24 cellular contexts compared by ENCODE assay signal in genomic region chr3:124097362-124098120, GRCh38.
DNase-seq lines count a peak whose midpoint lies in the region; ATAC-seq, FAIRE-seq and TF ChIP-seq lines count a peak whose summit lies in the region.
"Had no signal": no experiment of that assay in that cellular context is flagged by ENCODE, and none has a peak within 500 bp of the region (broad histone marks: within the 10 kb centered on the region; RNA-seq: fewer than 3 reads in every experiment).

No MANE protein-coding gene starts in this region.

- FAIRE-seq in bronchial epithelial cell (lab: Jason Lieb, UNC) (no peak), urothelium cell line (lab: Jason Lieb, UNC) (peak; percentile 55)
- FAIRE-seq: GM18507 had no signal

- H3K9me3 ChIP-seq in heart left ventricle = no peaks in the 10 kb centered on the region
- H3K9me3 ChIP-seq in left ventricle myocardium inferior (replicated peaks) = no peaks in the 10 kb centered on the region
- H3K9me3 ChIP-seq: BLaER1, lower lobe of right lung, prostate gland, suprapubic skin had no signal

- ATAC-seq in heart left ventricle = peak in 3 of 4 donors; percentile 33 to 58 (median 33)
- ATAC-seq: HCT116, lower lobe of right lung had no signal

- DNase-seq in heart left ventricle (no peak), left ventricle myocardium inferior (no peak), NCI-H345 treated with DMSO at 0.1 percent for 48 hours (lab: John Stamatoyannopoulos, UW; ENCODE audit: unreplicated experiment) (peak; percentile 23), bronchial epithelial cell (ENCODE audit: low read depth) (peak; percentile 43), urothelium cell line (ENCODE audit: low spot score) (no peak), erythroblast (lab: John Stamatoyannopoulos, UW) (no peak), germinal center (ENCODE audit: low spot score) (no peak)
- no peak for DNase-seq in activated CD4-positive, alpha-beta T cell treated with anti-CD3 and anti-CD28 coated beads, Interleukin-2, amount 50 U/mL, for 1 hour
- DNase-seq: activated CD4-positive, alpha-beta T cell treated with anti-CD3 and anti-CD28 coated beads, Interleukin-2, amount 50 U/mL, for 4 hours; activated CD8-positive, alpha-beta memory T cell treated with anti-CD3 and anti-CD28 coated beads, Interleukin-2, amount 50 U/mL, for 48 hours; activated naive CD8-positive, alpha-beta T cell treated with anti-CD3 and anti-CD28 coated beads, Interleukin-2, amount 10 ng/mL, durations not matched to agents 7 days and 5 days; brain microvascular endothelial cell; cortex of kidney; hippocampal formation; lower lobe of right lung; NCI-H1694 treated with DMSO at 0.1 percent for 48 hours; NCI-H510A; RPMI8226 had no signal

- no peak for TF ChIP-seq POLR2A in heart left ventricle (IDR thresholded peaks at IDR 0.05)
- TF ChIP-seq POLR2A in erythroblast (IDR thresholded peaks at IDR 0.05; ENCODE audit: low read length) = no peak

- TF ChIP-seq CTCF in heart left ventricle (IDR thresholded peaks at IDR 0.05) = no peak
- no peak for TF ChIP-seq CTCF in left ventricle myocardium inferior (IDR thresholded peaks at IDR 0.05; ENCODE audit: borderline replicate concordance)
- TF ChIP-seq CTCF in bronchial epithelial cell (IDR thresholded peaks at IDR 0.05; ENCODE audit: insufficient read depth, low read length, severe bottlenecking) = no peak

- H3K4me1 ChIP-seq in heart left ventricle (peaks cover 0 to 18% (median 6%) of the 10 kb centered on the region in 12 donors), left ventricle myocardium inferior (peaks cover 13% of the 10 kb centered on the region)
- H3K4me1 ChIP-seq: BLaER1, lower lobe of right lung, prostate gland, suprapubic skin had no signal

- WGBS in heart left ventricle, 4 donors = 55 to 63% (median 58%) methylated on average over 5 of the region's 5 CpGs

- intact Hi-C loops in heart left ventricle (cut with DNase I) (loop anchor here in 1 of 10 donors (10.0 kb wide), 1 partner anchor 367 kb away; no protein-coding TSS in a partner anchor), left ventricle myocardium inferior (cut with micrococcal nuclease) (no loop called here)

- H3K27me3 ChIP-seq in heart left ventricle = no peaks in the 10 kb centered on the region
- no peaks in the 10 kb centered on the region for H3K27me3 ChIP-seq in left ventricle myocardium inferior (ENCODE audit: low read depth)
- H3K27me3 ChIP-seq in bronchial epithelial cell (ENCODE audit: control insufficient read depth, insufficient read depth, low read length) = peaks cover 5% of the 10 kb centered on the region
- H3K27me3 ChIP-seq: BLaER1, brain microvascular endothelial cell, neural progenitor cell, suprapubic skin had no signal

- H3K4me3 ChIP-seq in heart left ventricle (no peak overlapping the region), left ventricle myocardium inferior (no peak overlapping the region), bronchial epithelial cell (ENCODE audit: low read depth, low read length) (no peak overlapping the region)
- H3K4me3 ChIP-seq: BLaER1, lower lobe of right lung, neural progenitor cell, prostate gland, suprapubic skin had no signal

- H3K27ac ChIP-seq in heart left ventricle (peak overlapping the region in 1 of 12 donors; percentile 5), left ventricle myocardium inferior (replicated peaks) (no peak overlapping the region)
- H3K27ac ChIP-seq: BLaER1, brain microvascular endothelial cell, lower lobe of right lung, neural progenitor cell, prostate gland, suprapubic skin had no signal

- H3K36me3 ChIP-seq in heart left ventricle = peaks cover 0 to 4% (median 0%) of the 10 kb centered on the region in 9 donors
- no peaks in the 10 kb centered on the region for H3K36me3 ChIP-seq in left ventricle myocardium inferior
- no peaks in the 10 kb centered on the region for H3K36me3 ChIP-seq in bronchial epithelial cell (ENCODE audit: control insufficient read depth, insufficient read depth, low read length)
- H3K36me3 ChIP-seq: BLaER1, brain microvascular endothelial cell, lower lobe of right lung, neural progenitor cell, prostate gland, suprapubic skin had no signal

Comparison
In these comparisons a context has a peak if more than half of its experiments do, and no peak if none do; other contexts are left out.
1. DNase-seq: peak in NCI-H345 treated with DMSO at 0.1 percent for 48 hours (single experiment) and bronchial epithelial cell (single experiment); none in heart left ventricle (0 of 5), left ventricle myocardium inferior (single experiment), urothelium cell line (single experiment), erythroblast (0 of 2), activated CD4-positive, alpha-beta T cell treated with anti-CD3 and anti-CD28 coated beads, Interleukin-2, amount 50 U/mL, for 1 hour (single experiment) and germinal center (single experiment).